Comparison of ENCODE assay signal across 8 cellular contexts in genomic region chr10:68957654-68958053, GRCh38. TPM values are rescaled to one million over a fixed set of nuclear protein-coding genes. Genes with fewer than 3 reads are reported as not detected.
DNase-seq lines count a peak whose midpoint lies in the region; TF ChIP-seq lines count a peak whose summit lies in the region.

No MANE protein-coding gene starts in this region.

- in situ Hi-C loops in brain microvascular endothelial cell (cut with HindIII; ENCODE audit: low pct_ligation_motif_present, low sequenced_read_pairs): no loop called here

- H3K36me3 ChIP-seq in brain microvascular endothelial cell (replicated peaks) (peaks cover 24% of the 10 kb centered on the region), mesodermal cell (ENCODE audit: control insufficient read depth, insufficient read depth, low read length) (peaks cover 52% of the 10 kb centered on the region)

- peaks cover 3% of the 10 kb centered on the region for H3K4me1 ChIP-seq in mesodermal cell (ENCODE audit: control insufficient read depth, insufficient read depth, low read length, poor library complexity, severe bottlenecking)

- peak overlapping the region; percentile 99 for H3K4me3 ChIP-seq in AG04450 (ENCODE audit: low read depth, low read length)
- H3K4me3 ChIP-seq in brain microvascular endothelial cell (ENCODE audit: low read depth, low read length): peak overlapping the region; percentile 100
- peak overlapping the region; percentile 96 for H3K4me3 ChIP-seq in mesodermal cell (ENCODE audit: extremely low read depth, insufficient read depth, low read length, poor library complexity, severe bottlenecking)

- CTCF ChIA-PET in AG04450 (lab: Charles Lee): interaction anchor here (1.3 kb wide), 1 partner anchor 12 kb away, joined by 3 read pairs; no protein-coding TSS in a partner anchor

- H3K27me3 ChIP-seq in AG04450 (ENCODE audit: control insufficient read depth, insufficient read depth, low read length): no peaks in the 10 kb centered on the region
- H3K27me3 ChIP-seq in brain microvascular endothelial cell (replicated peaks): no peaks in the 10 kb centered on the region

- TF ChIP-seq CTCF in AG04450 (IDR thresholded peaks at IDR 0.05; ENCODE audit: low read depth, low read length) (no peak), brain microvascular endothelial cell (IDR thresholded peaks at IDR 0.05; ENCODE audit: low read depth, low read length, missing control alignments) (no peak)

- POLR2A ChIA-PET in AG04450 (lab: Yijun Ruan, JAX): interaction anchor here (0.6 kb wide), 1 partner anchor 18 kb away, joined by 6 read pairs; no protein-coding TSS in a partner anchor

- WGBS in mesodermal cell (ENCODE audit: insufficient coverage in 2 of 2), 2 experiments: 63 to 74% methylated on average over 1 to 3 of the region's 3 CpGs

- H3K9me3 ChIP-seq in AG04450 (ENCODE audit: control insufficient read depth, insufficient read depth, low read length) (no peaks in the 10 kb centered on the region), mesodermal cell (ENCODE audit: control insufficient read depth, low read length) (no peaks in the 10 kb centered on the region)

- H3K27ac ChIP-seq in AG04450 (ENCODE audit: low read depth, low read length): no peak overlapping the region
- H3K27ac ChIP-seq in brain microvascular endothelial cell: peak overlapping the region; percentile 80
- H3K27ac ChIP-seq in mesodermal cell (ENCODE audit: low read depth, low read length, severe bottlenecking): peak overlapping the region; percentile 89

- DNase-seq in AG04450 (ENCODE audit: low read depth, low spot score) (no peak), HT1080 (ENCODE audit: low read depth) (peak; percentile 22), brain microvascular endothelial cell (no peak), A172 (ENCODE audit: low spot score) (no peak), DMS114 treated with DMSO at 0.1 percent for 48 hours (lab: John Stamatoyannopoulos, UW; ENCODE audit: unreplicated experiment) (no peak), iPS-NIHi11 (ENCODE audit: low spot score) (no peak)
- DNase-seq in stimulated activated CD4-positive, alpha-beta T cell treated with anti-CD3 and anti-CD28 coated beads, Interleukin-1b, Interleukin-23, amount 100 ng/mL, for 48 hours: no peak

RNA-seq across cellular contexts. Expression of gene DDX21, which starts 1.7 kb away (rescaled TPM):
- 46.5 and 62.3 TPM in 2 replicates for polyA plus RNA-seq in AG04450 (2011; rRNA removed)
- polyA minus RNA-seq in AG04450 (2011; rRNA and poly(A)+ RNA removed): 29.4 and 44.6 TPM in 2 replicates
- total RNA-seq in HT1080 (2014; rRNA removed; shearing (Covaris generic)): 170 and 188 TPM in 2 replicates
- polyA plus RNA-seq in HT1080 (2015; cell fraction: cytosol; rRNA removed): 160 and 200 TPM in 2 replicates
- polyA plus RNA-seq in HT1080 (2015; cell fraction: nucleus; rRNA removed): 279 and 323 TPM in 2 replicates
- 58.8 TPM for polyA plus RNA-seq in mesodermal cell (2013, experiment 1 of 2)
- 64.4 TPM for polyA plus RNA-seq in mesodermal cell (2013, experiment 2 of 2)
- total RNA-seq in A172 (2014; rRNA removed; shearing (Covaris generic)): 112 and 143 TPM in 2 replicates

RNA-seq across cellular contexts. Expression of gene KIFBP, which starts 30.9 kb away (rescaled TPM):
- polyA plus RNA-seq in AG04450 (2011; rRNA removed): 38.5 and 53.9 TPM in 2 replicates
- polyA minus RNA-seq in AG04450 (2011; rRNA and poly(A)+ RNA removed): 17.1 and 27.6 TPM in 2 replicates
- 37.8 and 39.3 TPM in 2 replicates for total RNA-seq in HT1080 (2014; rRNA removed; shearing (Covaris generic))
- 25.1 and 28.3 TPM in 2 replicates for polyA plus RNA-seq in HT1080 (2015; cell fraction: cytosol; rRNA removed)
- 42.5 and 44.2 TPM in 2 replicates for polyA plus RNA-seq in HT1080 (2015; cell fraction: nucleus; rRNA removed)
- 34.3 TPM for polyA plus RNA-seq in mesodermal cell (2013, experiment 1 of 2)
- polyA plus RNA-seq in mesodermal cell (2013, experiment 2 of 2): 37.1 TPM
- total RNA-seq in A172 (2014; rRNA removed; shearing (Covaris generic)): 101 and 127 TPM in 2 replicates

RNA-seq across cellular contexts. Expression of gene DDX50, which starts 56.5 kb away (rescaled TPM):
- 40.9 and 60.8 TPM in 2 replicates for polyA plus RNA-seq in AG04450 (2011; rRNA removed)
- polyA minus RNA-seq in AG04450 (2011; rRNA and poly(A)+ RNA removed): 23.9 and 38.5 TPM in 2 replicates
- total RNA-seq in HT1080 (2014; rRNA removed; shearing (Covaris generic)): 37.1 and 43.7 TPM in 2 replicates
- polyA plus RNA-seq in HT1080 (2015; cell fraction: cytosol; rRNA removed): 60.6 and 62.9 TPM in 2 replicates
- polyA plus RNA-seq in HT1080 (2015; cell fraction: nucleus; rRNA removed): 49.5 and 52.4 TPM in 2 replicates
- polyA plus RNA-seq in mesodermal cell (2013, experiment 1 of 2): 50.0 TPM
- 56.9 TPM for polyA plus RNA-seq in mesodermal cell (2013, experiment 2 of 2)
- 74.6 and 80.8 TPM in 2 replicates for total RNA-seq in A172 (2014; rRNA removed; shearing (Covaris generic))
